Comparison of ENCODE assay signal across 10 cellular contexts in the genomic region with DNA sequence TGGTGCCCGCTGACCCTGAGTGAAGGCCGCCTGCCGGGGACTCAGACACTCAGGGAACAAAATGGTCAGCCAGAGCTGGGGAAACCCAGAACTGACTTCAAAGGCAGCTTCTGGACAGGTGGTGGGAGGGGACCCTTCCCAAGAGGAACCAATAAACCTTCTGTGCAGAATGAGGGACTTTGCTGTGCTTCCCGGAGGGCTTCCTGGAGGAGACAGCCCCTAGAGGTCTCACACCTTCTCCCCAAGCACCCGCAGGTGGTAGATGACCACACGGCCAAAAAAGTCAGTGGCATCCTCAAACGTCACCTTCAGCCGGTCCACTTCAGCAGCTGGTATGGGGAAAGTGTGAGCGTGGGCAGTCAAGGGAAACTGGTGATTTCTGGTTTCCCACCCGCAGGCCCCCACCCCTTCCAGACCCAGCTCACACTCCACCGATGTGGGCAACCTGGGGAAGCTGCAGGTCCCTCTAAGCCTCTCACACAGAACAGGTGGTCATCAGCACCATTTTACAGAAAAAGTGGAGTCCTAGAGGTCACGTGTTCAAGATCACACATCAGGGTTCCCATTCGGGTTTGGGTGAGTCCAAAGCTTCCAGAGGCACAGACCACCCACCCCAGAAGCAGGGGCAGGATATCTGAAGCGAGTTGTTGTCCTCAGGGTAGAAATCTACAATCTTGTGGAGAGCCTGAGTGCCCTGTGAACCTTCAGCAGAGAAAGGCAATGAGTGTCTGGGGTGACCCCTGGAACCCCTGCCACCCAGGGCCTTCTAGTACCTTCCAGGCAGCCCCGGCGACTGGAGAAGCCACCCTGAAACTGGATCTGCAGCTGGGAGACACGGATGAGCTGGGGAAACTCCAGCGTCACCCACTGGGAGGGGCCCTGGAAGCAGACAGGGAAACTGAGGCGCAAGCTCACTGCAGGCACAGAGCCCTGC. TPM values are rescaled to one million over a fixed set of nuclear protein-coding genes. Genes with fewer than 3 reads are reported as not detected.
A peak's percentile ranks its signal among the peaks of the same experiment; 100 is the strongest.
DNase-seq lines count a peak whose midpoint lies in the region; ATAC-seq and TF ChIP-seq lines count a peak whose summit lies in the region.
"Had no signal": no experiment of that assay in that cellular context is flagged by ENCODE, and none has a peak within 500 bp of the region (broad histone marks: within the 10 kb centered on the region; RNA-seq: fewer than 3 reads in every experiment).

No MANE protein-coding gene starts in this region.

- H3K4me3 ChIP-seq in heart right ventricle (peak overlapping the region in 9 of 10 donors; percentile 43 to 75 (median 63)), right atrium auricular region (peak overlapping the region in 1 of 2 donors; percentile 66), astrocyte of the spinal cord (ENCODE audit: low read depth, low read length) (peak overlapping the region; percentile 76), uterus (peak overlapping the region; percentile 48 to 52)

- peak overlapping the region; percentile 85 for H3K27ac Mint-ChIP-seq in memory B cell

- peaks cover 3% of the 10 kb centered on the region for H3K27me3 Mint-ChIP-seq in memory B cell

- H3K9me3 ChIP-seq in heart right ventricle: no peaks in the 10 kb centered on the region
- H3K9me3 ChIP-seq in right atrium auricular region: no peaks in the 10 kb centered on the region
- no peaks in the 10 kb centered on the region for H3K9me3 ChIP-seq in uterus

- peaks cover 0 to 8% (median 6%) of the 10 kb centered on the region in 7 donors for H3K27me3 ChIP-seq in heart right ventricle
- no peaks in the 10 kb centered on the region for H3K27me3 ChIP-seq in right atrium auricular region
- H3K27me3 ChIP-seq in uterus: no peaks in the 10 kb centered on the region

- TF ChIP-seq CTCF in heart right ventricle (IDR thresholded peaks at IDR 0.05): no peak
- TF ChIP-seq CTCF in right atrium auricular region (IDR thresholded peaks at IDR 0.05): no peak
- no peak for TF ChIP-seq CTCF in astrocyte of the spinal cord (IDR thresholded peaks at IDR 0.05; ENCODE audit: low read depth, low read length)
- no peak for TF ChIP-seq CTCF in uterus (IDR thresholded peaks at IDR 0.05)

- no peak for TF ChIP-seq POLR2A in uterus (IDR thresholded peaks at IDR 0.05)

- in situ Hi-C loops in astrocyte of the spinal cord (cut with HindIII; ENCODE audit: low sequenced_read_pairs): no loop called here

- H3K4me3 Mint-ChIP-seq in memory B cell: peak overlapping the region; percentile 90

- ATAC-seq in heart right ventricle (no peak), memory B cell (ENCODE audit: low read depth) (no peak), GM18909 (IDR thresholded peaks at IDR 0.05; ENCODE audit: poor library complexity, unreplicated experiment) (no peak), GM21515 (IDR thresholded peaks at IDR 0.05; ENCODE audit: unreplicated experiment) (no peak)

- peaks cover 0 to 53% (median 20%) of the 10 kb centered on the region in 9 donors for H3K36me3 ChIP-seq in heart right ventricle
- H3K36me3 ChIP-seq in right atrium auricular region: peaks cover 11% of the 10 kb centered on the region
- H3K36me3 ChIP-seq in uterus: no peaks in the 10 kb centered on the region

- peaks cover 9% of the 10 kb centered on the region for H3K4me1 Mint-ChIP-seq in memory B cell

- H3K4me1 ChIP-seq in heart right ventricle: peaks cover 4 to 15% (median 10%) of the 10 kb centered on the region in 9 donors
- peaks cover 0 to 13% of the 10 kb centered on the region in 2 donors for H3K4me1 ChIP-seq in right atrium auricular region
- peaks cover 0 to 8% of the 10 kb centered on the region in 2 donors for H3K4me1 ChIP-seq in uterus

- DNase-seq in heart right ventricle (no peak), right atrium auricular region (ENCODE audit: low spot score) (no peak), astrocyte of the spinal cord (ENCODE audit: low read depth, low spot score) (no peak), memory B cell (ENCODE audit: low spot score in 2 of 2) (no peak), uterus (no peak), SK-N-DZ (ENCODE audit: low spot score) (no peak)
- DNase-seq: DMS79 treated with DMSO at 0.1 percent for 48 hours had no signal

- H3K9me3 Mint-ChIP-seq in memory B cell: no peaks in the 10 kb centered on the region

- peak overlapping the region in 7 of 10 donors; percentile 69 to 87 (median 82) for H3K27ac ChIP-seq in heart right ventricle
- H3K27ac ChIP-seq in right atrium auricular region: no peak overlapping the region
- peak overlapping the region in 1 of 2 donors; percentile 61 for H3K27ac ChIP-seq in uterus

- intact Hi-C loops in heart right ventricle (cut with DNase I) (no loop called here), uterus (cut with DNase I; ENCODE audit: low total_unique reads) (no loop called here)

- peaks cover 10% of the 10 kb centered on the region for H3K36me3 Mint-ChIP-seq in memory B cell

- WGBS in heart right ventricle, 2 donors: 81 to 82% methylated on average over 19 of the region's 19 CpGs

RNA-seq across cellular contexts. Expression of a gene that starts 1.2 kb away (rescaled TPM):
- total RNA-seq in heart right ventricle (1 to 10 TPM; 3.2 to 8.5 (median 5.1) TPM), right atrium auricular region (1 to 10 TPM; 4.3 to 8.1 TPM), uterus (10 to 100 TPM in 2 of 4 donors, 1 to 10 TPM in 1, under 1 TPM in 1; 0.77 to 16.0 (median 8.5) TPM)
- polyA plus RNA-seq in heart right ventricle: 10 to 100 TPM in 1 of 2 donors, 1 to 10 TPM in 1; 9.3 to 23.4 TPM
- 45.5 and 49.9 TPM in 2 replicates for polyA plus RNA-seq in SK-N-DZ (2014; cell fraction: cytosol; rRNA removed)
- 59.5 and 64.6 TPM in 2 replicates for polyA plus RNA-seq in SK-N-DZ (2014; cell fraction: nucleus; rRNA removed)

RNA-seq across cellular contexts. Expression of a gene that starts 9.8 kb away (rescaled TPM):
- total RNA-seq in heart right ventricle (not detected), right atrium auricular region (not detected), uterus (under 1 TPM in 1 of 4 donors, not detected in 3; 0.21 TPM)
- not detected for polyA plus RNA-seq in heart right ventricle
- 14.0 and 19.3 TPM in 2 replicates for polyA plus RNA-seq in SK-N-DZ (2014; cell fraction: cytosol; rRNA removed)
- 6.8 and 8.4 TPM in 2 replicates for polyA plus RNA-seq in SK-N-DZ (2014; cell fraction: nucleus; rRNA removed)
- total RNA-seq: activated CD8-positive, alpha-beta memory T cell treated with anti-CD3 and anti-CD28 coated beads for 36 hours had no signal

RNA-seq across cellular contexts. Expression of a gene that starts 9.9 kb away (rescaled TPM):
- 10 to 100 TPM; 30.6 to 42.6 (median 35.8) TPM for total RNA-seq in heart right ventricle
- 100 to 1,000 TPM in 1 of 2 donors, 10 to 100 TPM in 1; 87.6 to 109 TPM for polyA plus RNA-seq in heart right ventricle
- 10 to 100 TPM; 20.1 to 36.6 TPM for total RNA-seq in right atrium auricular region
- total RNA-seq in uterus: 10 to 100 TPM; 24.4 to 60.2 (median 53.8) TPM
- 52.7 and 64.4 TPM in 2 replicates for polyA plus RNA-seq in SK-N-DZ (2014; cell fraction: cytosol; rRNA removed)
- 103 and 124 TPM in 2 replicates for polyA plus RNA-seq in SK-N-DZ (2014; cell fraction: nucleus; rRNA removed)

RNA-seq across cellular contexts. Expression of a gene that starts 10.0 kb away (rescaled TPM):
- 10 to 100 TPM; 21.1 to 33.2 (median 25.0) TPM for total RNA-seq in heart right ventricle
- polyA plus RNA-seq in heart right ventricle: 10 to 100 TPM; 22.0 to 27.9 TPM
- total RNA-seq in right atrium auricular region: 10 to 100 TPM; 16.5 to 20.0 TPM
- total RNA-seq in uterus: 10 to 100 TPM in 1 of 4 donors, 1 to 10 TPM in 1, under 1 TPM in 1, not detected in 1; 0.26 to 28.4 (median 4.0) TPM
- polyA plus RNA-seq in SK-N-DZ (2014; cell fraction: cytosol; rRNA removed): 19.5 and 32.7 TPM in 2 replicates
- 22.7 and 25.5 TPM in 2 replicates for polyA plus RNA-seq in SK-N-DZ (2014; cell fraction: nucleus; rRNA removed)

RNA-seq across cellular contexts. Expression of a gene that starts 31.9 kb away (rescaled TPM):
- total RNA-seq in heart right ventricle: under 1 TPM in 7 of 10 donors, not detected in 3; 0.34 to 0.99 (median 0.54) TPM
- 1 to 10 TPM in 1 of 2 donors, under 1 TPM in 1; 0.41 to 2.3 TPM for polyA plus RNA-seq in heart right ventricle
- total RNA-seq in right atrium auricular region: not detected
- 1 to 10 TPM in 1 of 4 donors, under 1 TPM in 1, not detected in 2; 0.55 to 2.0 TPM for total RNA-seq in uterus
- 0.30 TPM in 1 of 2 replicates, not detected in the other for polyA plus RNA-seq in SK-N-DZ (2014; cell fraction: cytosol; rRNA removed)
- 0.18 TPM in 1 of 2 replicates, not detected in the other for polyA plus RNA-seq in SK-N-DZ (2014; cell fraction: nucleus; rRNA removed)

Comparison
In these comparisons a context has a peak if more than half of its experiments do, and no peak if none do; other contexts are left out.
1. H3K27ac ChIP-seq: peak in heart right ventricle (7 of 10); none in right atrium auricular region (0 of 2).